9 cellular contexts compared by ENCODE assay signal in genomic region chr1:211326528-211327340, GRCh38. TPM values are rescaled to one million over a fixed set of nuclear protein-coding genes. Genes with fewer than 3 reads are reported as not detected.
DNase-seq lines count a peak whose midpoint lies in the region; ATAC-seq and TF ChIP-seq lines count a peak whose summit lies in the region.
"Had no signal": no experiment of that assay in that cellular context is flagged by ENCODE, and none has a peak within 500 bp of the region (broad histone marks: within the 10 kb centered on the region; RNA-seq: fewer than 3 reads in every experiment).

A gene with protein sequence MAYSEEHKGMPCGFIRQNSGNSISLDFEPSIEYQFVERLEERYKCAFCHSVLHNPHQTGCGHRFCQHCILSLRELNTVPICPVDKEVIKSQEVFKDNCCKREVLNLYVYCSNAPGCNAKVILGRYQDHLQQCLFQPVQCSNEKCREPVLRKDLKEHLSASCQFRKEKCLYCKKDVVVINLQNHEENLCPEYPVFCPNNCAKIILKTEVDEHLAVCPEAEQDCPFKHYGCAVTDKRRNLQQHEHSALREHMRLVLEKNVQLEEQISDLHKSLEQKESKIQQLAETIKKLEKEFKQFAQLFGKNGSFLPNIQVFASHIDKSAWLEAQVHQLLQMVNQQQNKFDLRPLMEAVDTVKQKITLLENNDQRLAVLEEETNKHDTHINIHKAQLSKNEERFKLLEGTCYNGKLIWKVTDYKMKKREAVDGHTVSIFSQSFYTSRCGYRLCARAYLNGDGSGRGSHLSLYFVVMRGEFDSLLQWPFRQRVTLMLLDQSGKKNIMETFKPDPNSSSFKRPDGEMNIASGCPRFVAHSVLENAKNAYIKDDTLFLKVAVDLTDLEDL (plus strand): TSS chr1:211326833. CDS start chr1:211353240, 26,407 bp downstream.

- no peak for TF ChIP-seq CTCF in VCaP (conservative IDR thresholded peaks at IDR 0.05)
- no peak for TF ChIP-seq CTCF in coronary artery (IDR thresholded peaks at IDR 0.05)
- TF ChIP-seq CTCF in liver (IDR thresholded peaks at IDR 0.05; ENCODE audit: low read depth, low read length, missing input control): no peak

- H3K27ac ChIP-seq in VCaP: peak within 1 kb of the TSS; percentile 66
- H3K27ac ChIP-seq in coronary artery: peak within 1 kb of the TSS; percentile 86 to 96
- peak within 1 kb of the TSS in 1 of 2 donors; percentile 53 for H3K27ac ChIP-seq in liver (ENCODE audit: low read depth in 1 of 2, low read length in 2 of 2)
- H3K27ac ChIP-seq: epithelial cell of prostate had no signal

- WGBS in liver: 2% methylated on average over 91 of the region's 91 CpGs

- no peaks in the 10 kb centered on the region for H3K9me3 ChIP-seq in liver (ENCODE audit: control insufficient read depth in 4 of 4, low read length in 3 of 4)

- H3K4me1 ChIP-seq in liver (ENCODE audit: control insufficient read depth in 4 of 4, insufficient read depth in 4 of 4, low read length in 3 of 4): peaks cover 3 to 10% (median 3%) of the 10 kb centered on the region in 4 donors

- peak within 1 kb of the TSS; percentile 43 to 59 for H3K9ac ChIP-seq in liver (ENCODE audit: low read depth in 1 of 2, low read length in 2 of 2)

- TF ChIP-seq RAD21 in liver (IDR thresholded peaks at IDR 0.05): no peak

- DNase-seq in Daoy (ENCODE audit: low read depth): peak; percentile 67
- DNase-seq in LHCN-M2 (ENCODE audit: low read depth): peak; percentile 35
- no peak for DNase-seq in coronary artery (ENCODE audit: low spot score)
- DNase-seq in stimulated activated CD4-positive, alpha-beta T cell treated with anti-CD3 and anti-CD28 coated beads, TNF-alpha, amount 100 ng/mL, for 4 hours (ENCODE audit: low read depth in 3 of 3): peak in 2 of 3 experiments; percentile 32 to 35
- DNase-seq in HT-29 (ENCODE audit: low spot score): no peak

- no peaks in the 10 kb centered on the region for H3K36me3 ChIP-seq in liver (ENCODE audit: control insufficient read depth in 4 of 4, insufficient read depth in 3 of 4, low read depth in 1 of 4, low read length in 3 of 4)

- peak within 1 kb of the TSS; percentile 92 for H3K4me3 ChIP-seq in coronary artery
- H3K4me3 ChIP-seq in liver (ENCODE audit: low read depth in 1 of 3, low read length in 3 of 3): peak within 1 kb of the TSS; percentile 60 to 80 (median 75)

- no peaks in the 10 kb centered on the region for H3K27me3 ChIP-seq in liver (ENCODE audit: control insufficient read depth in 4 of 4, insufficient read depth in 4 of 4, low read length in 3 of 4)

- ATAC-seq in GM21515 (IDR thresholded peaks at IDR 0.05; ENCODE audit: unreplicated experiment): peak; percentile 32

TF ChIP-seq in liver, 16 proteins besides CTCF, POLR2A, EP300 and RAD21:
- TF ChIP-seq, protein P1, sequence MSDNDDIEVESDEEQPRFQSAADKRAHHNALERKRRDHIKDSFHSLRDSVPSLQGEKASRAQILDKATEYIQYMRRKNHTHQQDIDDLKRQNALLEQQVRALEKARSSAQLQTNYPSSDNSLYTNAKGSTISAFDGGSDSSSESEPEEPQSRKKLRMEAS (IDR thresholded peaks at IDR 0.05): no peak
- TF ChIP-seq HNF4A (conservative IDR thresholded peaks at IDR 0.05) (no peak), GABPA (IDR thresholded peaks at IDR 0.05 in 1 of 2, conservative IDR thresholded peaks at IDR 0.05 in 1 of 2) (no peak), ZBTB33 (IDR thresholded peaks at IDR 0.05) (no peak), FOXA1 (IDR thresholded peaks at IDR 0.05) (no peak), TAF1 (conservative IDR thresholded peaks at IDR 0.05) (no peak), NR2F2 (IDR thresholded peaks at IDR 0.05) (no peak), RXRA (IDR thresholded peaks at IDR 0.05) (no peak), REST (IDR thresholded peaks at IDR 0.05) (no peak), EGR1 (IDR thresholded peaks at IDR 0.05; ENCODE audit: low read depth in 2 of 2) (no peak), HNF4G (IDR thresholded peaks at IDR 0.05) (no peak), SP1 (IDR thresholded peaks at IDR 0.05) (no peak), JUND (IDR thresholded peaks at IDR 0.05) (no peak), YY1 (IDR thresholded peaks at IDR 0.05) (no peak), FOXA2 (IDR thresholded peaks at IDR 0.05) (no peak)
- TF ChIP-seq, protein P2, sequence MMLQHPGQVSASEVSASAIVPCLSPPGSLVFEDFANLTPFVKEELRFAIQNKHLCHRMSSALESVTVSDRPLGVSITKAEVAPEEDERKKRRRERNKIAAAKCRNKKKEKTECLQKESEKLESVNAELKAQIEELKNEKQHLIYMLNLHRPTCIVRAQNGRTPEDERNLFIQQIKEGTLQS (IDR thresholded peaks at IDR 0.05): no peak

RNA-seq across cellular contexts. Expression of the gene that starts here (rescaled TPM):
- 6.5 and 8.9 TPM in 2 replicates for total RNA-seq in Daoy (2014; rRNA removed; shearing (Covaris generic))
- 2.8 and 4.2 TPM in 2 replicates for total RNA-seq in LHCN-M2 (2014; rRNA removed)
- polyA plus RNA-seq in LHCN-M2 (2012): 2.2 TPM
- total RNA-seq in liver: 1 to 10 TPM; 2.5 to 3.3 TPM
- under 1 TPM; 0.68 to 0.74 TPM for polyA plus RNA-seq in liver
- total RNA-seq in HT-29 (2014; rRNA removed; shearing (Covaris generic)): 9.4 and 10.5 TPM in 2 replicates

Comparison
In these comparisons a context has a peak if more than half of its experiments do, and no peak if none do; other contexts are left out.
1. DNase-seq: peak in Daoy (single experiment), LHCN-M2 (single experiment) and stimulated activated CD4-positive, alpha-beta T cell treated with anti-CD3 and anti-CD28 coated beads, TNF-alpha, amount 100 ng/mL, for 4 hours (2 of 3); none in coronary artery (single experiment) and HT-29 (single experiment).